Comparison of ENCODE assay signal across 13 cellular contexts in the genomic region with DNA sequence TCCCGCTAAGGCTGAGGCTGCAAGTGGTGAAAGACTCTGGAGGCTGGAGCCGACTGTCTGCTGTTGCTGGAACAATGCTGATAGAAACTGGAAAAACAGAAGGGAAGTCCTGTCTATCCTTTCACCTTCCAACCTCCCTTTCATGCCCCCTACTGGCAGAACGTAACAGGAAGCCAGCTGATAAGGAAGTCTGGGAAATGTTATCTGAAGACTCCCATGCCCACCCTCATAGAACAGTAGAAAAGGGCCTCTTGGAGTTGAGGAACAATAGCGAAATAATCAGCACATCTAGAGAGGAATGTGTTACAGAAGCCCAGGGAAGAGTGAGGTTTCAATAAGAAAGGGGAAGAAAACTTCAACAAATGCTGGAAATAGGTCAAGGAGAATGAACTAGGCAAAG.
DNase-seq lines count a peak whose midpoint lies in the region; ATAC-seq and TF ChIP-seq lines count a peak whose summit lies in the region.
"Had no signal": no experiment of that assay in that cellular context is flagged by ENCODE, and none has a peak within 500 bp of the region (broad histone marks: within the 10 kb centered on the region; RNA-seq: fewer than 3 reads in every experiment).

No MANE protein-coding gene starts in this region.

- H3K79me2 ChIP-seq in OCI-LY7 (ENCODE audit: insufficient read depth, low read depth, low read length) = no peaks in the 10 kb centered on the region

- POLR2A ChIA-PET in OCI-LY7 (lab: Charles Lee) = no interaction called here

- H3K9me2 ChIP-seq in OCI-LY7 (ENCODE audit: insufficient read depth, low read length) = no peaks in the 10 kb centered on the region

- H3K4me3 ChIP-seq in AG09309 (ENCODE audit: control insufficient read depth, low read depth, low read length) = no peak overlapping the region
- no peak overlapping the region for H3K4me3 ChIP-seq in OCI-LY7 (ENCODE audit: low read depth, low read length, poor library complexity, severe bottlenecking)
- H3K4me3 ChIP-seq: right atrium auricular region had no signal

- no peaks in the 10 kb centered on the region for H3K9me3 ChIP-seq in OCI-LY7 (ENCODE audit: low read length)
- H3K9me3 ChIP-seq: right atrium auricular region had no signal

- no peaks in the 10 kb centered on the region for H4K20me1 ChIP-seq in OCI-LY7 (ENCODE audit: insufficient read depth, low read length)

- no peak overlapping the region for H3K4me2 ChIP-seq in OCI-LY7 (ENCODE audit: low read length)

- H3K4me1 ChIP-seq in OCI-LY7 (ENCODE audit: insufficient read depth, low read length, poor library complexity, severe bottlenecking) = no peaks in the 10 kb centered on the region
- H3K4me1 ChIP-seq: right atrium auricular region had no signal

- no peaks in the 10 kb centered on the region for H3K36me3 ChIP-seq in OCI-LY7 (ENCODE audit: insufficient read depth, low read length)
- H3K36me3 ChIP-seq: right atrium auricular region had no signal

- DNase-seq in AG09309 (ENCODE audit: low read depth) (no peak), GM20000 (ENCODE audit: low spot score) (no peak), OCI-LY7 (ENCODE audit: low spot score) (no peak), iPS DF 4.7 (ENCODE audit: extremely low read depth, low spot score) (peak; percentile 33), mucosa of gallbladder (ENCODE audit: low spot score) (no peak), globus pallidus (ENCODE audit: low spot score) (no peak)
- no peak for DNase-seq in stimulated activated naive CD4-positive, alpha-beta T cell (lab: John Stamatoyannopoulos, UW)
- DNase-seq: activated naive CD8-positive, alpha-beta T cell treated with anti-CD3 and anti-CD28 coated beads, Interleukin-2, amount 10 ng/mL, durations not matched to agents 7 days and 5 days; HCEC 1CT; NCI-H2081; stimulated activated naive CD8-positive, alpha-beta T cell treated with anti-CD3 and anti-CD28 coated beads, Interleukin-15, amount 100 ng/mL, for 72 hours had no signal

- intact Hi-C loops in OCI-LY7 (cut with micrococcal nuclease; ENCODE audit: unreplicated experiment) = no loop called here

- TF ChIP-seq CTCF in AG09309 (IDR thresholded peaks at IDR 0.05; ENCODE audit: control insufficient read depth, insufficient read depth, low read depth, low read length, missing control alignments) (peak; percentile 60), GM20000 (IDR thresholded peaks at IDR 0.05; ENCODE audit: extremely low read depth, missing control alignments) (peak; percentile 18), OCI-LY7 (conservative IDR thresholded peaks at IDR 0.05; ENCODE audit: low read length) (peak; percentile 56)

- no peak for ATAC-seq in HG02885 (IDR thresholded peaks at IDR 0.05; ENCODE audit: poor library complexity, unreplicated experiment)
- ATAC-seq: stimulated activated naive CD8-positive, alpha-beta T cell treated with anti-CD3 and anti-CD28 coated beads, Interleukin-15, amount 100 ng/mL, for 72 hours had no signal

- CTCF ChIA-PET in OCI-LY7 (lab: Charles Lee; ENCODE audit: unreplicated experiment) = no interaction called here

- H2AFZ ChIP-seq in OCI-LY7 (ENCODE audit: low read length) = no peak overlapping the region

- no TSS peak for BruUV-seq in OCI-LY7 (replicated peaks; lab: Mats Ljungman, UMichigan)

- H3K27ac ChIP-seq in OCI-LY7 (ENCODE audit: low read depth, low read length, poor library complexity, severe bottlenecking) = no peak overlapping the region
- H3K27ac ChIP-seq: right atrium auricular region had no signal
